ENCODE assay signal across 8 cellular contexts in the genomic region with DNA sequence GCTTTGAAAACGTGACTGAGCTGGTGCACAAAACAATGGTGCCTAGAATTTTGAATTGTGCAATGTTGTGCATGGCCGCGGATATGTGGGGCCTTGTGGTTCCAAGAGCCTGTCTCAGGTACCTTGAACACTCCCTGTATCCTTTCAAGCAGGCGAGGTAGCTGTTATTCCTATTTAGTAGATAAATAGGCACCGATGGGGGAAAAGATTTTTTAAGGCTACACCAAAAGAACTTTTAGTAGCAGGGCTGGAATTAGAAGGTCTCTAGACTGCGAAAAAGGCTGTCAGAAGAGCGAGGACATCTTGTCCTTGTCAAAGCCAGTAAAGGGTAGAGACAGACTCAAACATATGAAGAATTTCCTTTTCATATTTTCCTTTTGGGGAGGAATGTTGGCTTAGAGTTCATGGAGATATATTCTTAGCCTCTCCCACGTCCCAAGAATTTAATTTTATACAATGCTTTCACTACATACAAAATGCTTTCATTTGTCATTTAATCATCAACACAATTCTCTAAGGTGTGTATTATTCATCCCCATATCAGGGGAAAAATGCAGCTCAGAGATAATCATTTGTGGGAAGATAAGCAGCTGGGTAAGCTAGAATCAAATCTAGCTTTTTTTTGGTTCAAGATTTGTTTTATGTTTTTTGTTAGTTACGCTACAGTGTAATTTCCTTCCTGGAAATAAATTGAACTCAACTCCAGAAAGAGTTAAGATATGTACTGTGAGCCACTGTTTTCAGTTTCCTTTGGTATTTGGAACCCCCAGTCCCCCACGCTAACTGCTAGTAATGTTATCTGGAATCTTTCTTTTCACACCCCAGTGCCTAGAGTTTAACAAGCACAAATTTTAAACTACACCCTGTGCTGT. TPM values are rescaled to one million over a fixed set of nuclear protein-coding genes. Genes with fewer than 3 reads are reported as not detected.
DNase-seq lines count a peak whose midpoint lies in the region; ATAC-seq and TF ChIP-seq lines count a peak whose summit lies in the region.

No MANE protein-coding gene starts in this region.

- 2 to 10% (median 6%) methylated on average over 10 of the region's 10 CpGs for WGBS in ovary, 3 donors

- TF ChIP-seq POLR2A in ovary (IDR thresholded peaks at IDR 0.05) = no peak

- TF ChIP-seq CTCF in cardiac muscle cell (IDR thresholded peaks at IDR 0.05; ENCODE audit: low read depth, low read length) (no peak), ovary (IDR thresholded peaks at IDR 0.05) (no peak)

- intact Hi-C loops in Right ventricle myocardium inferior (cut with DNase I) (loop anchor here (5.0 kb wide), 1 partner anchor 39 kb away; no protein-coding TSS in a partner anchor), ovary (cut with DNase I) (loop anchor here in 1 of 4 donors (5.0 to 10.0 kb wide), 2 partner anchors 39 to 859 kb away; no protein-coding TSS in a partner anchor)

- H3K4me3 ChIP-seq in cardiac muscle cell (peak overlapping the region; percentile 64), ovary (peak overlapping the region; percentile 89)

- H3K36me3 ChIP-seq in cardiac muscle cell (peaks cover 22% of the 10 kb centered on the region), ovary (no peaks in the 10 kb centered on the region)

- H3K4me1 ChIP-seq in cardiac muscle cell (ENCODE audit: low read depth) (peaks cover 28% of the 10 kb centered on the region), ovary (ENCODE audit: insufficient read depth) (peaks cover 8% of the 10 kb centered on the region)

- H3K27ac ChIP-seq in cardiac muscle cell = peak overlapping the region; percentile 100
- peak overlapping the region; percentile 95 to 96 for H3K27ac ChIP-seq in ovary

- DNase-seq in cardiac muscle cell (ENCODE audit: low read depth in 1 of 2, low spot score in 1 of 2) (peak in 1 of 2 donors; percentile 74), Right ventricle myocardium inferior (ENCODE audit: missing footprints) (no peak), NCI-H526 treated with DMSO at 0.1 percent for 48 hours (lab: John Stamatoyannopoulos, UW) (peak; percentile 87), globus pallidus (ENCODE audit: low spot score) (peak; percentile 73), ovary (peak in 3 of 5 donors; percentile 41 to 68 (median 45))
- DNase-seq in activated effector memory CD4-positive, alpha-beta T cell treated with Interleukin-2 at 50 U/mL for 16 hours = peak; percentile 35
- DNase-seq in stimulated activated CD4-positive, alpha-beta T cell treated with anti-CD3 and anti-CD28 coated beads, Interleukin-12 subunit alpha, Interleukin-12 subunit beta, amount 100 ng/mL, for 4 hours = no peak

- no peaks in the 10 kb centered on the region for H3K9me3 ChIP-seq in cardiac muscle cell (ENCODE audit: low read depth)
- no peaks in the 10 kb centered on the region for H3K9me3 ChIP-seq in ovary

- no peak for TF ChIP-seq EP300 in ovary (IDR thresholded peaks at IDR 0.05)

- ATAC-seq in Right ventricle myocardium inferior (no peak), HG02759 (IDR thresholded peaks at IDR 0.05; ENCODE audit: unreplicated experiment) (no peak)

- H3K27me3 ChIP-seq in cardiac muscle cell (no peaks in the 10 kb centered on the region), ovary (no peaks in the 10 kb centered on the region)

RNA-seq across cellular contexts. Expression of a gene that starts 1.7 kb away (rescaled TPM):
- total RNA-seq in cardiac muscle cell (386 and 958 TPM in 2 replicates), Right ventricle myocardium inferior (1,349 TPM), ovary (100 to 1,000 TPM; 383 to 888 (median 747) TPM)
- polyA plus RNA-seq in cardiac muscle cell (325 and 839 TPM in 2 replicates), ovary (1,000 to 10,000 TPM in 1 of 2 donors, 100 to 1,000 TPM in 1; 289 to 1,795 TPM)

Comparison
In these comparisons a context has a peak if more than half of its experiments do, and no peak if none do; other contexts are left out.
1. DNase-seq: peak in NCI-H526 treated with DMSO at 0.1 percent for 48 hours (single experiment), activated effector memory CD4-positive, alpha-beta T cell treated with Interleukin-2 at 50 U/mL for 16 hours (single experiment), globus pallidus (single experiment) and ovary (3 of 5); none in Right ventricle myocardium inferior (single experiment) and stimulated activated CD4-positive, alpha-beta T cell treated with anti-CD3 and anti-CD28 coated beads, Interleukin-12 subunit alpha, Interleukin-12 subunit beta, amount 100 ng/mL, for 4 hours (single experiment).